1 cellular context compared by ENCODE assay signal in genomic region chr10:71908998-71909397, GRCh38.
TF ChIP-seq lines count a peak whose summit lies in the region.

No MANE protein-coding gene starts in this region.

TF ChIP-seq in K562, 482 proteins besides CTCF, POLR2A, EP300 and RAD21:
- TF ChIP-seq SMAD4 (CRISPR knock-in tag; conservative IDR thresholded peaks at IDR 0.05) = 0 out of 2 replicates have a peak, but pooled peaks have one; percentile 3
- no peak for TF ChIP-seq BRD9 (IDR thresholded peaks at IDR 0.05; ENCODE audit: low read depth, partially characterized antibody)
- no peak for TF ChIP-seq PHF20 (IDR thresholded peaks at IDR 0.05; ENCODE audit: partially characterized antibody)
- no peak for TF ChIP-seq CHD1 (IDR thresholded peaks at IDR 0.05; ENCODE audit: low read length)
- TF ChIP-seq, protein P1, sequence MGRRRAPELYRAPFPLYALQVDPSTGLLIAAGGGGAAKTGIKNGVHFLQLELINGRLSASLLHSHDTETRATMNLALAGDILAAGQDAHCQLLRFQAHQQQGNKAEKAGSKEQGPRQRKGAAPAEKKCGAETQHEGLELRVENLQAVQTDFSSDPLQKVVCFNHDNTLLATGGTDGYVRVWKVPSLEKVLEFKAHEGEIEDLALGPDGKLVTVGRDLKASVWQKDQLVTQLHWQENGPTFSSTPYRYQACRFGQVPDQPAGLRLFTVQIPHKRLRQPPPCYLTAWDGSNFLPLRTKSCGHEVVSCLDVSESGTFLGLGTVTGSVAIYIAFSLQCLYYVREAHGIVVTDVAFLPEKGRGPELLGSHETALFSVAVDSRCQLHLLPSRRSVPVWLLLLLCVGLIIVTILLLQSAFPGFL (CRISPR knock-in tag; IDR thresholded peaks at IDR 0.05) = no peak
- TF ChIP-seq MYNN (IDR thresholded peaks at IDR 0.05) = no peak
- no peak for TF ChIP-seq MYNN (CRISPR knock-in tag; IDR thresholded peaks at IDR 0.05)
- TF ChIP-seq MAZ (CRISPR knock-in tag; conservative IDR thresholded peaks at IDR 0.05 in 1 of 2, IDR thresholded peaks at IDR 0.05 in 1 of 2) = no peak
- peak; percentile 41; the same call in 1 of the 2 replicates for TF ChIP-seq L3MBTL2 (IDR thresholded peaks at IDR 0.05)
- TF ChIP-seq, protein P2, sequence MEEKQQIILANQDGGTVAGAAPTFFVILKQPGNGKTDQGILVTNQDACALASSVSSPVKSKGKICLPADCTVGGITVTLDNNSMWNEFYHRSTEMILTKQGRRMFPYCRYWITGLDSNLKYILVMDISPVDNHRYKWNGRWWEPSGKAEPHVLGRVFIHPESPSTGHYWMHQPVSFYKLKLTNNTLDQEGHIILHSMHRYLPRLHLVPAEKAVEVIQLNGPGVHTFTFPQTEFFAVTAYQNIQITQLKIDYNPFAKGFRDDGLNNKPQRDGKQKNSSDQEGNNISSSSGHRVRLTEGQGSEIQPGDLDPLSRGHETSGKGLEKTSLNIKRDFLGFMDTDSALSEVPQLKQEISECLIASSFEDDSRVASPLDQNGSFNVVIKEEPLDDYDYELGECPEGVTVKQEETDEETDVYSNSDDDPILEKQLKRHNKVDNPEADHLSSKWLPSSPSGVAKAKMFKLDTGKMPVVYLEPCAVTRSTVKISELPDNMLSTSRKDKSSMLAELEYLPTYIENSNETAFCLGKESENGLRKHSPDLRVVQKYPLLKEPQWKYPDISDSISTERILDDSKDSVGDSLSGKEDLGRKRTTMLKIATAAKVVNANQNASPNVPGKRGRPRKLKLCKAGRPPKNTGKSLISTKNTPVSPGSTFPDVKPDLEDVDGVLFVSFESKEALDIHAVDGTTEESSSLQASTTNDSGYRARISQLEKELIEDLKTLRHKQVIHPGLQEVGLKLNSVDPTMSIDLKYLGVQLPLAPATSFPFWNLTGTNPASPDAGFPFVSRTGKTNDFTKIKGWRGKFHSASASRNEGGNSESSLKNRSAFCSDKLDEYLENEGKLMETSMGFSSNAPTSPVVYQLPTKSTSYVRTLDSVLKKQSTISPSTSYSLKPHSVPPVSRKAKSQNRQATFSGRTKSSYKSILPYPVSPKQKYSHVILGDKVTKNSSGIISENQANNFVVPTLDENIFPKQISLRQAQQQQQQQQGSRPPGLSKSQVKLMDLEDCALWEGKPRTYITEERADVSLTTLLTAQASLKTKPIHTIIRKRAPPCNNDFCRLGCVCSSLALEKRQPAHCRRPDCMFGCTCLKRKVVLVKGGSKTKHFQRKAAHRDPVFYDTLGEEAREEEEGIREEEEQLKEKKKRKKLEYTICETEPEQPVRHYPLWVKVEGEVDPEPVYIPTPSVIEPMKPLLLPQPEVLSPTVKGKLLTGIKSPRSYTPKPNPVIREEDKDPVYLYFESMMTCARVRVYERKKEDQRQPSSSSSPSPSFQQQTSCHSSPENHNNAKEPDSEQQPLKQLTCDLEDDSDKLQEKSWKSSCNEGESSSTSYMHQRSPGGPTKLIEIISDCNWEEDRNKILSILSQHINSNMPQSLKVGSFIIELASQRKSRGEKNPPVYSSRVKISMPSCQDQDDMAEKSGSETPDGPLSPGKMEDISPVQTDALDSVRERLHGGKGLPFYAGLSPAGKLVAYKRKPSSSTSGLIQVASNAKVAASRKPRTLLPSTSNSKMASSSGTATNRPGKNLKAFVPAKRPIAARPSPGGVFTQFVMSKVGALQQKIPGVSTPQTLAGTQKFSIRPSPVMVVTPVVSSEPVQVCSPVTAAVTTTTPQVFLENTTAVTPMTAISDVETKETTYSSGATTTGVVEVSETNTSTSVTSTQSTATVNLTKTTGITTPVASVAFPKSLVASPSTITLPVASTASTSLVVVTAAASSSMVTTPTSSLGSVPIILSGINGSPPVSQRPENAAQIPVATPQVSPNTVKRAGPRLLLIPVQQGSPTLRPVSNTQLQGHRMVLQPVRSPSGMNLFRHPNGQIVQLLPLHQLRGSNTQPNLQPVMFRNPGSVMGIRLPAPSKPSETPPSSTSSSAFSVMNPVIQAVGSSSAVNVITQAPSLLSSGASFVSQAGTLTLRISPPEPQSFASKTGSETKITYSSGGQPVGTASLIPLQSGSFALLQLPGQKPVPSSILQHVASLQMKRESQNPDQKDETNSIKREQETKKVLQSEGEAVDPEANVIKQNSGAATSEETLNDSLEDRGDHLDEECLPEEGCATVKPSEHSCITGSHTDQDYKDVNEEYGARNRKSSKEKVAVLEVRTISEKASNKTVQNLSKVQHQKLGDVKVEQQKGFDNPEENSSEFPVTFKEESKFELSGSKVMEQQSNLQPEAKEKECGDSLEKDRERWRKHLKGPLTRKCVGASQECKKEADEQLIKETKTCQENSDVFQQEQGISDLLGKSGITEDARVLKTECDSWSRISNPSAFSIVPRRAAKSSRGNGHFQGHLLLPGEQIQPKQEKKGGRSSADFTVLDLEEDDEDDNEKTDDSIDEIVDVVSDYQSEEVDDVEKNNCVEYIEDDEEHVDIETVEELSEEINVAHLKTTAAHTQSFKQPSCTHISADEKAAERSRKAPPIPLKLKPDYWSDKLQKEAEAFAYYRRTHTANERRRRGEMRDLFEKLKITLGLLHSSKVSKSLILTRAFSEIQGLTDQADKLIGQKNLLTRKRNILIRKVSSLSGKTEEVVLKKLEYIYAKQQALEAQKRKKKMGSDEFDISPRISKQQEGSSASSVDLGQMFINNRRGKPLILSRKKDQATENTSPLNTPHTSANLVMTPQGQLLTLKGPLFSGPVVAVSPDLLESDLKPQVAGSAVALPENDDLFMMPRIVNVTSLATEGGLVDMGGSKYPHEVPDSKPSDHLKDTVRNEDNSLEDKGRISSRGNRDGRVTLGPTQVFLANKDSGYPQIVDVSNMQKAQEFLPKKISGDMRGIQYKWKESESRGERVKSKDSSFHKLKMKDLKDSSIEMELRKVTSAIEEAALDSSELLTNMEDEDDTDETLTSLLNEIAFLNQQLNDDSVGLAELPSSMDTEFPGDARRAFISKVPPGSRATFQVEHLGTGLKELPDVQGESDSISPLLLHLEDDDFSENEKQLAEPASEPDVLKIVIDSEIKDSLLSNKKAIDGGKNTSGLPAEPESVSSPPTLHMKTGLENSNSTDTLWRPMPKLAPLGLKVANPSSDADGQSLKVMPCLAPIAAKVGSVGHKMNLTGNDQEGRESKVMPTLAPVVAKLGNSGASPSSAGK (IDR thresholded peaks at IDR 0.05) = peak; percentile 50
